ENCODE assay signal across 1 cellular context in genomic region chr18:9135912-9136314, GRCh38.
TF ChIP-seq lines count a peak whose summit lies in the region.

No MANE protein-coding gene starts in this region.

TF ChIP-seq in HepG2, 621 proteins besides CTCF, POLR2A, EP300 and RAD21 (continued from another document):
- TF ChIP-seq ZBTB7B (CRISPR knock-in tag; IDR thresholded peaks at IDR 0.05) (peak; percentile 47), ZC3H4 (CRISPR knock-in tag; IDR thresholded peaks at IDR 0.05; ENCODE audit: borderline replicate concordance) (0 out of 2 replicates have a peak, but pooled peaks have one; percentile 34), MXD1 (CRISPR knock-in tag; IDR thresholded peaks at IDR 0.05) (0 out of 2 replicates have a peak, but pooled peaks have one; percentile 57), ARID5B (CRISPR knock-in tag; IDR thresholded peaks at IDR 0.05) (no peak; the same call in 1 of the 2 replicates), SAFB2 (CRISPR knock-in tag; IDR thresholded peaks at IDR 0.05; ENCODE audit: borderline replicate concordance, low read depth) (no peak), ZNF710 (CRISPR knock-in tag; IDR thresholded peaks at IDR 0.05; ENCODE audit: borderline replicate concordance) (peak; percentile 48), MNT (IDR thresholded peaks at IDR 0.05) (no peak), EHMT2 (IDR thresholded peaks at IDR 0.05; ENCODE audit: borderline replicate concordance, low read depth, low read length) (no peak), ZNF430 (CRISPR knock-in tag; IDR thresholded peaks at IDR 0.05) (no peak; the same call in 1 of the 2 replicates), ISX (CRISPR knock-in tag; conservative IDR thresholded peaks at IDR 0.05) (0 out of 2 replicates have a peak, but pooled peaks have one; percentile 36), HINFP (CRISPR knock-in tag; IDR thresholded peaks at IDR 0.05; ENCODE audit: low read depth) (peak; percentile 74; the same call in 1 of the 2 replicates), TARDBP (CRISPR knock-in tag; IDR thresholded peaks at IDR 0.05) (no peak), ZNF253 (CRISPR knock-in tag; IDR thresholded peaks at IDR 0.05; ENCODE audit: borderline replicate concordance) (0 out of 2 replicates have a peak, but pooled peaks have one; percentile 54), ZNF367 (CRISPR knock-in tag; IDR thresholded peaks at IDR 0.05; ENCODE audit: borderline replicate concordance) (no peak), SOX6 (IDR thresholded peaks at IDR 0.05) (no peak), SOX6 (CRISPR knock-in tag; IDR thresholded peaks at IDR 0.05) (no peak), ZHX2 (IDR thresholded peaks at IDR 0.05; ENCODE audit: low read depth) (peak; percentile 21; the same call in 1 of the 2 replicates), ZHX2 (CRISPR knock-in tag; IDR thresholded peaks at IDR 0.05; ENCODE audit: borderline replicate concordance) (no peak)
